In genomic region chr17:48738424-48738802, GRCh38 we compare ENCODE assay signal across 34 cellular contexts. TPM values are rescaled to one million over a fixed set of nuclear protein-coding genes. Genes with fewer than 3 reads are reported as not detected.
"Had no signal": no experiment of that assay in that cellular context is flagged by ENCODE, and none has a peak within 500 bp of the region (broad histone marks: within the 10 kb centered on the region; RNA-seq: fewer than 3 reads in every experiment).

No MANE protein-coding gene starts in this region.

- DNase-seq: activated CD4-positive, alpha-beta T cell treated with anti-CD3 and anti-CD28 coated beads for 36 hours; activated CD4-positive, alpha-beta T cell treated with anti-CD3 and anti-CD28 coated beads, Interleukin-2, amount 50 U/mL, for 4 hours; activated CD4-positive, CD25-positive, alpha-beta regulatory T cell; activated naive CD4-positive, alpha-beta T cell treated with anti-CD3 and anti-CD28 coated beads for 36 hours; activated naive CD8-positive, alpha-beta T cell treated with anti-CD3 and anti-CD28 coated beads for 36 hours; activated T-cell treated with anti-CD3 and anti-CD28 coated beads for 4 hours; activated T-cell treated with anti-CD3 and anti-CD28 coated beads, Interleukin-2, amount 50 U/mL, for 72 hours; adrenal gland; body of pancreas; effector memory CD8-positive, alpha-beta T cell; foreskin keratinocyte; heart left ventricle; kidney glomerular epithelial cell; lower lobe of right lung; mesenchymal stem cell; natural killer cell; occipital lobe; posterior cingulate gyrus; right lobe of liver; stimulated activated CD4-positive, alpha-beta T cell treated with anti-CD3 and anti-CD28 coated beads, Interleukin-4, amount 100 ng/mL, for 24 hours; T-cell had no signal

- H3K27ac Mint-ChIP-seq: activated CD4-positive, alpha-beta T cell treated with anti-CD3 and anti-CD28 coated beads for 36 hours; activated naive CD4-positive, alpha-beta T cell treated with anti-CD3 and anti-CD28 coated beads for 36 hours; activated naive CD8-positive, alpha-beta T cell treated with anti-CD3 and anti-CD28 coated beads for 36 hours; activated T-cell treated with anti-CD3 and anti-CD28 coated beads, Interleukin-2, amount 50 U/mL, for 72 hours; effector memory CD8-positive, alpha-beta T cell; natural killer cell; neural progenitor cell; stimulated activated memory B cell treated with anti-CD40 and anti-IgM and Interleukin-4, amounts not matched to agents 10 μg/mL and 1 μg/mL and 100 μg/mL, for 72 hours; T-helper 2 cell treated with Interferon-gamma antibody and Interleukin-4, amounts not matched to agents 5 μg/mL and 100 μg/mL, for 36 hours had no signal

- H3K4me2 ChIP-seq: neural progenitor cell had no signal

- H3K9me3 ChIP-seq: adrenal gland, body of pancreas, esophagus muscularis mucosa, heart left ventricle, lower lobe of right lung, right lobe of liver, suprapubic skin, tibial artery had no signal

- H3K4me1 ChIP-seq: adrenal gland, foreskin keratinocyte, lower lobe of right lung, neural progenitor cell, right lobe of liver had no signal

- H3K9me3 Mint-ChIP-seq: activated naive CD4-positive, alpha-beta T cell treated with anti-CD3 and anti-CD28 coated beads for 36 hours; activated naive CD8-positive, alpha-beta T cell treated with anti-CD3 and anti-CD28 coated beads for 36 hours; activated T-cell treated with anti-CD3 and anti-CD28 coated beads, Interleukin-2, amount 50 U/mL, for 72 hours; effector memory CD8-positive, alpha-beta T cell; natural killer cell; stimulated activated memory B cell treated with anti-CD40 and anti-IgM and Interleukin-4, amounts not matched to agents 10 μg/mL and 1 μg/mL and 100 μg/mL, for 72 hours; T-cell; T-helper 2 cell treated with Interferon-gamma antibody and Interleukin-4, amounts not matched to agents 5 μg/mL and 100 μg/mL, for 36 hours had no signal

- H2AFZ ChIP-seq: neural progenitor cell had no signal

- H3K4me1 Mint-ChIP-seq: neural progenitor cell had no signal

- H3K36me3 Mint-ChIP-seq: activated naive CD8-positive, alpha-beta T cell treated with anti-CD3 and anti-CD28 coated beads for 36 hours; natural killer cell; neural progenitor cell; stimulated activated memory B cell treated with anti-CD40 and anti-IgM and Interleukin-4, amounts not matched to agents 10 μg/mL and 1 μg/mL and 100 μg/mL, for 72 hours; T-cell had no signal

- H3K27ac ChIP-seq: adrenal gland, body of pancreas, coronary artery, esophagus muscularis mucosa, foreskin keratinocyte, heart left ventricle, lower lobe of right lung, neural progenitor cell, right lobe of liver, skin epidermis, suprapubic skin, tibial artery had no signal

- ATAC-seq: activated T-cell treated with anti-CD3 and anti-CD28 coated beads, Interleukin-2, amount 50 U/mL, for 72 hours; body of pancreas; effector memory CD8-positive, alpha-beta T cell; foreskin keratinocyte; heart left ventricle; lower lobe of right lung; stimulated activated memory B cell treated with anti-CD40 and anti-IgM and Interleukin-4, amounts not matched to agents 10 μg/mL and 1 μg/mL and 100 μg/mL, for 72 hours had no signal

- H3K36me3 ChIP-seq: adrenal gland, esophagus muscularis mucosa, heart left ventricle, lower lobe of right lung, neural progenitor cell, right lobe of liver, suprapubic skin, tibial artery had no signal

- H3K4me3 ChIP-seq: adrenal gland, body of pancreas, coronary artery, esophagus muscularis mucosa, heart left ventricle, lower lobe of right lung, neural progenitor cell, right lobe of liver, skin epidermis, suprapubic skin, tibial artery had no signal

- H3K4me3 Mint-ChIP-seq: activated CD4-positive, alpha-beta T cell treated with anti-CD3 and anti-CD28 coated beads for 36 hours; neural progenitor cell had no signal

RNA-seq across cellular contexts. Expression of gene HOXB13, which starts 9.9 kb away (rescaled TPM):
- total RNA-seq: activated CD4-positive, alpha-beta T cell treated with anti-CD3 and anti-CD28 coated beads for 36 hours; activated naive CD4-positive, alpha-beta T cell treated with anti-CD3 and anti-CD28 coated beads for 36 hours; activated naive CD8-positive, alpha-beta T cell treated with anti-CD3 and anti-CD28 coated beads for 36 hours; activated T-cell treated with anti-CD3 and anti-CD28 coated beads, Interleukin-2, amount 50 U/mL, for 72 hours; aorta; body of pancreas; endothelial cell of umbilical vein; esophagus muscularis mucosa; foreskin keratinocyte; heart left ventricle; lower lobe of right lung; natural killer cell; right lobe of liver; suprapubic skin; ureter had no signal
- polyA plus RNA-seq: adrenal gland, endothelial cell of umbilical vein, foreskin keratinocyte, heart left ventricle had no signal

RNA-seq across cellular contexts. Expression of gene PRAC2, which starts 15.4 kb away (rescaled TPM):
- total RNA-seq: activated CD4-positive, alpha-beta T cell treated with anti-CD3 and anti-CD28 coated beads for 36 hours; activated naive CD4-positive, alpha-beta T cell treated with anti-CD3 and anti-CD28 coated beads for 36 hours; activated naive CD8-positive, alpha-beta T cell treated with anti-CD3 and anti-CD28 coated beads for 36 hours; activated T-cell treated with anti-CD3 and anti-CD28 coated beads, Interleukin-2, amount 50 U/mL, for 72 hours; adrenal gland; aorta; body of pancreas; endothelial cell of umbilical vein; esophagus muscularis mucosa; foreskin keratinocyte; heart left ventricle; left lobe of liver; lower lobe of right lung; natural killer cell; occipital lobe; renal cortical epithelial cell; right lobe of liver; suprapubic skin; T-cell; ureter had no signal
- polyA plus RNA-seq: adrenal gland, aorta, endothelial cell of umbilical vein, foreskin keratinocyte, heart left ventricle had no signal

RNA-seq across cellular contexts. Expression of gene PRAC1, which starts 16.1 kb away (rescaled TPM):
- total RNA-seq: activated CD4-positive, alpha-beta T cell treated with anti-CD3 and anti-CD28 coated beads for 36 hours; activated naive CD4-positive, alpha-beta T cell treated with anti-CD3 and anti-CD28 coated beads for 36 hours; activated naive CD8-positive, alpha-beta T cell treated with anti-CD3 and anti-CD28 coated beads for 36 hours; activated T-cell treated with anti-CD3 and anti-CD28 coated beads, Interleukin-2, amount 50 U/mL, for 72 hours; adrenal gland; aorta; body of pancreas; endothelial cell of umbilical vein; esophagus muscularis mucosa; foreskin keratinocyte; heart left ventricle; left lobe of liver; lower lobe of right lung; natural killer cell; occipital lobe; renal cortical epithelial cell; right lobe of liver; suprapubic skin; T-cell; ureter had no signal
- polyA plus RNA-seq: endothelial cell of umbilical vein, foreskin keratinocyte, heart left ventricle had no signal
